In the genomic region with DNA sequence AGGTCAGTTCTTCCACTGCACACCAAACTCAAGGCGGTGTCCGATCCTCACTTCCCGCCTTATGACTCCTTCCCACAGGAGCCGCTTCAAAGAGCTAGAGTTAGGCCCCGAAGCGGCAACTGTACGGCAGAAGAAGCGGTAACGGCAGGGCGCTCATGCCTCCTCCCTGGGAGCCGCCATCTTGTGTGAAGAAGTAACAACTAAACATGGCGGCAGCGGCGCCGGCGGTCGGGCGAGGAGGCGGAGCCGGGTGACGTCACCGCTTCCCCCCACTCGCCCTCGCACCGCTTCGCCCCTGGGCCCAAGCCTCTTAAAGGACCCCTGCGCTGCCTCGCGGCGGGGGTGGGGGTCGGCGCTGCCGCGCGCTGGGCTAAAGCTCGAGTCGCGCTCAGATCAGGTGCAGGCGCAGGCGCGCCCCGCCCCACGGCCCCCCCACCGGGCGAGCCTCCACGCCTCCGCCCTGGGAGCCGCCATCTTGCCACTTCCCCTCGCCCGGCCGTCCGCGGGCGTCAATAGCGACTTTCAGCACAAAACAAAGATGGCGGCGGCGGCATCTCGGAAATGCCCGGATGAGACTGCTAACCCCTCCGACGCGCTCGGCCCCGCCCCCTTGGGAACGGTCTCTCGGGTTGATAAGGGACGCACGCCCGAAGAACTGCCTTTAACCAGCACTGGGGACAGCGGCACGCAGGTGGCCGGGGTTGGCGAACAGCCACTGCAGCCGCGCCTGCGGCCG, we compare ENCODE assay signal across 1 cellular context.
TF ChIP-seq lines count a peak whose summit lies in the region.

A gene (minus strand): TSS at position 187 of the 736 bp plus-strand sequence. CDS start 978 bp downstream, outside the sequence.

TF ChIP-seq in K562, 482 proteins besides CTCF, POLR2A, EP300 and RAD21 (continued from another document and continues in another):
- TF ChIP-seq, protein P1, sequence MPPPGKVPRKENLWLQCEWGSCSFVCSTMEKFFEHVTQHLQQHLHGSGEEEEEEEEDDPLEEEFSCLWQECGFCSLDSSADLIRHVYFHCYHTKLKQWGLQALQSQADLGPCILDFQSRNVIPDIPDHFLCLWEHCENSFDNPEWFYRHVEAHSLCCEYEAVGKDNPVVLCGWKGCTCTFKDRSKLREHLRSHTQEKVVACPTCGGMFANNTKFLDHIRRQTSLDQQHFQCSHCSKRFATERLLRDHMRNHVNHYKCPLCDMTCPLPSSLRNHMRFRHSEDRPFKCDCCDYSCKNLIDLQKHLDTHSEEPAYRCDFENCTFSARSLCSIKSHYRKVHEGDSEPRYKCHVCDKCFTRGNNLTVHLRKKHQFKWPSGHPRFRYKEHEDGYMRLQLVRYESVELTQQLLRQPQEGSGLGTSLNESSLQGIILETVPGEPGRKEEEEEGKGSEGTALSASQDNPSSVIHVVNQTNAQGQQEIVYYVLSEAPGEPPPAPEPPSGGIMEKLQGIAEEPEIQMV (tag; conservative IDR thresholded peaks at IDR 0.05; ENCODE audit: low read depth) = peak; percentile 34; the same call in 1 of the 2 replicates
- TF ChIP-seq, protein P2, sequence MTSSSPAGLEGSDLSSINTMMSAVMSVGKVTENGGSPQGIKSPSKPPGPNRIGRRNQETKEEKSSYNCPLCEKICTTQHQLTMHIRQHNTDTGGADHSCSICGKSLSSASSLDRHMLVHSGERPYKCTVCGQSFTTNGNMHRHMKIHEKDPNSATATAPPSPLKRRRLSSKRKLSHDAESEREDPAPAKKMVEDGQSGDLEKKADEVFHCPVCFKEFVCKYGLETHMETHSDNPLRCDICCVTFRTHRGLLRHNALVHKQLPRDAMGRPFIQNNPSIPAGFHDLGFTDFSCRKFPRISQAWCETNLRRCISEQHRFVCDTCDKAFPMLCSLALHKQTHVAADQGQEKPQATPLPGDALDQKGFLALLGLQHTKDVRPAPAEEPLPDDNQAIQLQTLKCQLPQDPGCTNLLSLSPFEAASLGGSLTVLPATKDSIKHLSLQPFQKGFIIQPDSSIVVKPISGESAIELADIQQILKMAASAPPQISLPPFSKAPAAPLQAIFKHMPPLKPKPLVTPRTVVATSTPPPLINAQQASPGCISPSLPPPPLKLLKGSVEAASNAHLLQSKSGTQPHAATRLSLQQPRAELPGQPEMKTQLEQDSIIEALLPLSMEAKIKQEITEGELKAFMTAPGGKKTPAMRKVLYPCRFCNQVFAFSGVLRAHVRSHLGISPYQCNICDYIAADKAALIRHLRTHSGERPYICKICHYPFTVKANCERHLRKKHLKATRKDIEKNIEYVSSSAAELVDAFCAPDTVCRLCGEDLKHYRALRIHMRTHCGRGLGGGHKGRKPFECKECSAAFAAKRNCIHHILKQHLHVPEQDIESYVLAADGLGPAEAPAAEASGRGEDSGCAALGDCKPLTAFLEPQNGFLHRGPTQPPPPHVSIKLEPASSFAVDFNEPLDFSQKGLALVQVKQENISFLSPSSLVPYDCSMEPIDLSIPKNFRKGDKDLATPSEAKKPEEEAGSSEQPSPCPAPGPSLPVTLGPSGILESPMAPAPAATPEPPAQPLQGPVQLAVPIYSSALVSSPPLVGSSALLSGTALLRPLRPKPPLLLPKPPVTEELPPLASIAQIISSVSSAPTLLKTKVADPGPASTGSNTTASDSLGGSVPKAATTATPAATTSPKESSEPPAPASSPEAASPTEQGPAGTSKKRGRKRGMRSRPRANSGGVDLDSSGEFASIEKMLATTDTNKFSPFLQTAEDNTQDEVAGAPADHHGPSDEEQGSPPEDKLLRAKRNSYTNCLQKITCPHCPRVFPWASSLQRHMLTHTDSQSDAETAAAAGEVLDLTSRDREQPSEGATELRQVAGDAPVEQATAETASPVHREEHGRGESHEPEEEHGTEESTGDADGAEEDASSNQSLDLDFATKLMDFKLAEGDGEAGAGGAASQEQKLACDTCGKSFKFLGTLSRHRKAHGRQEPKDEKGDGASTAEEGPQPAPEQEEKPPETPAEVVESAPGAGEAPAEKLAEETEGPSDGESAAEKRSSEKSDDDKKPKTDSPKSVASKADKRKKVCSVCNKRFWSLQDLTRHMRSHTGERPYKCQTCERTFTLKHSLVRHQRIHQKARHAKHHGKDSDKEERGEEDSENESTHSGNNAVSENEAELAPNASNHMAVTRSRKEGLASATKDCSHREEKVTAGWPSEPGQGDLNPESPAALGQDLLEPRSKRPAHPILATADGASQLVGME (CRISPR knock-in tag; IDR thresholded peaks at IDR 0.05) = no peak; the same call in 1 of the 2 replicates
- TF ChIP-seq, protein P3, sequence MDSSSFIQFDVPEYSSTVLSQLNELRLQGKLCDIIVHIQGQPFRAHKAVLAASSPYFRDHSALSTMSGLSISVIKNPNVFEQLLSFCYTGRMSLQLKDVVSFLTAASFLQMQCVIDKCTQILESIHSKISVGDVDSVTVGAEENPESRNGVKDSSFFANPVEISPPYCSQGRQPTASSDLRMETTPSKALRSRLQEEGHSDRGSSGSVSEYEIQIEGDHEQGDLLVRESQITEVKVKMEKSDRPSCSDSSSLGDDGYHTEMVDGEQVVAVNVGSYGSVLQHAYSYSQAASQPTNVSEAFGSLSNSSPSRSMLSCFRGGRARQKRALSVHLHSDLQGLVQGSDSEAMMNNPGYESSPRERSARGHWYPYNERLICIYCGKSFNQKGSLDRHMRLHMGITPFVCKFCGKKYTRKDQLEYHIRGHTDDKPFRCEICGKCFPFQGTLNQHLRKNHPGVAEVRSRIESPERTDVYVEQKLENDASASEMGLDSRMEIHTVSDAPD (CRISPR knock-in tag; IDR thresholded peaks at IDR 0.05) = no peak
- TF ChIP-seq, protein P4, sequence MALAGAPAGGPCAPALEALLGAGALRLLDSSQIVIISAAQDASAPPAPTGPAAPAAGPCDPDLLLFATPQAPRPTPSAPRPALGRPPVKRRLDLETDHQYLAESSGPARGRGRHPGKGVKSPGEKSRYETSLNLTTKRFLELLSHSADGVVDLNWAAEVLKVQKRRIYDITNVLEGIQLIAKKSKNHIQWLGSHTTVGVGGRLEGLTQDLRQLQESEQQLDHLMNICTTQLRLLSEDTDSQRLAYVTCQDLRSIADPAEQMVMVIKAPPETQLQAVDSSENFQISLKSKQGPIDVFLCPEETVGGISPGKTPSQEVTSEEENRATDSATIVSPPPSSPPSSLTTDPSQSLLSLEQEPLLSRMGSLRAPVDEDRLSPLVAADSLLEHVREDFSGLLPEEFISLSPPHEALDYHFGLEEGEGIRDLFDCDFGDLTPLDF (CRISPR knock-in tag; IDR thresholded peaks at IDR 0.05) = peak; percentile 74
- TF ChIP-seq NFXL1 (CRISPR knock-in tag; IDR thresholded peaks at IDR 0.05) (no peak), ZBTB1 (CRISPR knock-in tag; IDR thresholded peaks at IDR 0.05; ENCODE audit: borderline replicate concordance, low read depth) (no peak), RB1 (IDR thresholded peaks at IDR 0.05; ENCODE audit: low read depth) (peak; percentile 63), ETS2 (tag; IDR thresholded peaks at IDR 0.05; ENCODE audit: borderline replicate concordance, poor library complexity, severe bottlenecking) (no peak), ZNF224 (CRISPR knock-in tag; IDR thresholded peaks at IDR 0.05) (no peak), RBM34 (IDR thresholded peaks at IDR 0.05; ENCODE audit: borderline replicate concordance, insufficient read depth, low read length) (no peak), NR1H2 (CRISPR knock-in tag; IDR thresholded peaks at IDR 0.05) (0 out of 2 replicates have a peak, but pooled peaks have one; percentile 26), ZC3H11A (IDR thresholded peaks at IDR 0.05; ENCODE audit: low read depth, low read length) (no peak), TBL1XR1 (IDR thresholded peaks at IDR 0.05; ENCODE audit: low read length in 2 of 2) (0 out of 4 replicates have a peak, but pooled peaks of 1 of the 2 experiments have one; percentile 8), PRPF4 (IDR thresholded peaks at IDR 0.05; ENCODE audit: insufficient read depth, low read depth, low read length, poor library complexity, severe bottlenecking) (no peak), SMARCE1 (IDR thresholded peaks at IDR 0.05) (no peak), TAF7 (tag; IDR thresholded peaks at IDR 0.05) (peak; percentile 79), TCF7 (IDR thresholded peaks at IDR 0.05; ENCODE audit: borderline replicate concordance) (no peak), ZZZ3 (IDR thresholded peaks at IDR 0.05) (no peak), ZNF644 (tag; IDR thresholded peaks at IDR 0.05; ENCODE audit: low read depth) (peak; percentile 44; the same call in 1 of the 2 replicates), RBM17 (IDR thresholded peaks at IDR 0.05; ENCODE audit: borderline replicate concordance, low read depth, low read length) (no peak), MECOM (CRISPR knock-in tag; IDR thresholded peaks at IDR 0.05) (no peak), PTRF (tag; IDR thresholded peaks at IDR 0.05) (no peak), ZNF12 (CRISPR knock-in tag; IDR thresholded peaks at IDR 0.05) (no peak), EGR1 (conservative IDR thresholded peaks at IDR 0.05) (peak; percentile 75), MAFK (IDR thresholded peaks at IDR 0.05; ENCODE audit: low read length) (no peak), BRD9 (IDR thresholded peaks at IDR 0.05; ENCODE audit: low read depth, partially characterized antibody) (peak; percentile 46), MEF2A (IDR thresholded peaks at IDR 0.05; ENCODE audit: control insufficient read depth, low read depth, low read length) (no peak), MTF1 (CRISPR knock-in tag; IDR thresholded peaks at IDR 0.05; ENCODE audit: borderline replicate concordance) (no peak), NFYB (IDR thresholded peaks at IDR 0.05; ENCODE audit: extremely low read depth, insufficient read length) (no peak), ZNF76 (CRISPR knock-in tag; IDR thresholded peaks at IDR 0.05; ENCODE audit: borderline replicate concordance) (no peak), NR2C2 (CRISPR knock-in tag; IDR thresholded peaks at IDR 0.05) (peak; percentile 64; the same call in 1 of the 2 replicates), NR2C2 (tag; IDR thresholded peaks at IDR 0.05) (peak; percentile 86; the same call in 1 of the 2 replicates)
- TF ChIP-seq, protein P5, sequence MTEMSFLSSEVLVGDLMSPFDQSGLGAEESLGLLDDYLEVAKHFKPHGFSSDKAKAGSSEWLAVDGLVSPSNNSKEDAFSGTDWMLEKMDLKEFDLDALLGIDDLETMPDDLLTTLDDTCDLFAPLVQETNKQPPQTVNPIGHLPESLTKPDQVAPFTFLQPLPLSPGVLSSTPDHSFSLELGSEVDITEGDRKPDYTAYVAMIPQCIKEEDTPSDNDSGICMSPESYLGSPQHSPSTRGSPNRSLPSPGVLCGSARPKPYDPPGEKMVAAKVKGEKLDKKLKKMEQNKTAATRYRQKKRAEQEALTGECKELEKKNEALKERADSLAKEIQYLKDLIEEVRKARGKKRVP (CRISPR knock-in tag; IDR thresholded peaks at IDR 0.05) = no peak
- TF ChIP-seq, protein P6, sequence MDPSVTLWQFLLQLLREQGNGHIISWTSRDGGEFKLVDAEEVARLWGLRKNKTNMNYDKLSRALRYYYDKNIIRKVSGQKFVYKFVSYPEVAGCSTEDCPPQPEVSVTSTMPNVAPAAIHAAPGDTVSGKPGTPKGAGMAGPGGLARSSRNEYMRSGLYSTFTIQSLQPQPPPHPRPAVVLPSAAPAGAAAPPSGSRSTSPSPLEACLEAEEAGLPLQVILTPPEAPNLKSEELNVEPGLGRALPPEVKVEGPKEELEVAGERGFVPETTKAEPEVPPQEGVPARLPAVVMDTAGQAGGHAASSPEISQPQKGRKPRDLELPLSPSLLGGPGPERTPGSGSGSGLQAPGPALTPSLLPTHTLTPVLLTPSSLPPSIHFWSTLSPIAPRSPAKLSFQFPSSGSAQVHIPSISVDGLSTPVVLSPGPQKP (CRISPR knock-in tag; IDR thresholded peaks at IDR 0.05) = no peak
- TF ChIP-seq, protein P7, sequence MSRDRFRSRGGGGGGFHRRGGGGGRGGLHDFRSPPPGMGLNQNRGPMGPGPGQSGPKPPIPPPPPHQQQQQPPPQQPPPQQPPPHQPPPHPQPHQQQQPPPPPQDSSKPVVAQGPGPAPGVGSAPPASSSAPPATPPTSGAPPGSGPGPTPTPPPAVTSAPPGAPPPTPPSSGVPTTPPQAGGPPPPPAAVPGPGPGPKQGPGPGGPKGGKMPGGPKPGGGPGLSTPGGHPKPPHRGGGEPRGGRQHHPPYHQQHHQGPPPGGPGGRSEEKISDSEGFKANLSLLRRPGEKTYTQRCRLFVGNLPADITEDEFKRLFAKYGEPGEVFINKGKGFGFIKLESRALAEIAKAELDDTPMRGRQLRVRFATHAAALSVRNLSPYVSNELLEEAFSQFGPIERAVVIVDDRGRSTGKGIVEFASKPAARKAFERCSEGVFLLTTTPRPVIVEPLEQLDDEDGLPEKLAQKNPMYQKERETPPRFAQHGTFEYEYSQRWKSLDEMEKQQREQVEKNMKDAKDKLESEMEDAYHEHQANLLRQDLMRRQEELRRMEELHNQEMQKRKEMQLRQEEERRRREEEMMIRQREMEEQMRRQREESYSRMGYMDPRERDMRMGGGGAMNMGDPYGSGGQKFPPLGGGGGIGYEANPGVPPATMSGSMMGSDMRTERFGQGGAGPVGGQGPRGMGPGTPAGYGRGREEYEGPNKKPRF (IDR thresholded peaks at IDR 0.05; ENCODE audit: low read depth, low read length) = no peak
- TF ChIP-seq, protein P8, sequence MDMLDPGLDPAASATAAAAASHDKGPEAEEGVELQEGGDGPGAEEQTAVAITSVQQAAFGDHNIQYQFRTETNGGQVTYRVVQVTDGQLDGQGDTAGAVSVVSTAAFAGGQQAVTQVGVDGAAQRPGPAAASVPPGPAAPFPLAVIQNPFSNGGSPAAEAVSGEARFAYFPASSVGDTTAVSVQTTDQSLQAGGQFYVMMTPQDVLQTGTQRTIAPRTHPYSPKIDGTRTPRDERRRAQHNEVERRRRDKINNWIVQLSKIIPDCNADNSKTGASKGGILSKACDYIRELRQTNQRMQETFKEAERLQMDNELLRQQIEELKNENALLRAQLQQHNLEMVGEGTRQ (CRISPR knock-in tag; IDR thresholded peaks at IDR 0.05) = no peak
- TF ChIP-seq, protein P9, sequence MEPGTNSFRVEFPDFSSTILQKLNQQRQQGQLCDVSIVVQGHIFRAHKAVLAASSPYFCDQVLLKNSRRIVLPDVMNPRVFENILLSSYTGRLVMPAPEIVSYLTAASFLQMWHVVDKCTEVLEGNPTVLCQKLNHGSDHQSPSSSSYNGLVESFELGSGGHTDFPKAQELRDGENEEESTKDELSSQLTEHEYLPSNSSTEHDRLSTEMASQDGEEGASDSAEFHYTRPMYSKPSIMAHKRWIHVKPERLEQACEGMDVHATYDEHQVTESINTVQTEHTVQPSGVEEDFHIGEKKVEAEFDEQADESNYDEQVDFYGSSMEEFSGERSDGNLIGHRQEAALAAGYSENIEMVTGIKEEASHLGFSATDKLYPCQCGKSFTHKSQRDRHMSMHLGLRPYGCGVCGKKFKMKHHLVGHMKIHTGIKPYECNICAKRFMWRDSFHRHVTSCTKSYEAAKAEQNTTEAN (CRISPR knock-in tag; IDR thresholded peaks at IDR 0.05) = no peak
- TF ChIP-seq, protein P10, sequence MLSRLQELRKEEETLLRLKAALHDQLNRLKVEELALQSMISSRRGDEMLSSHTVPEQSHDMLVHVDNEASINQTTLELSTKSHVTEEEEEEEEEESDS (CRISPR knock-in tag; IDR thresholded peaks at IDR 0.05) = no peak
- TF ChIP-seq, protein P11, sequence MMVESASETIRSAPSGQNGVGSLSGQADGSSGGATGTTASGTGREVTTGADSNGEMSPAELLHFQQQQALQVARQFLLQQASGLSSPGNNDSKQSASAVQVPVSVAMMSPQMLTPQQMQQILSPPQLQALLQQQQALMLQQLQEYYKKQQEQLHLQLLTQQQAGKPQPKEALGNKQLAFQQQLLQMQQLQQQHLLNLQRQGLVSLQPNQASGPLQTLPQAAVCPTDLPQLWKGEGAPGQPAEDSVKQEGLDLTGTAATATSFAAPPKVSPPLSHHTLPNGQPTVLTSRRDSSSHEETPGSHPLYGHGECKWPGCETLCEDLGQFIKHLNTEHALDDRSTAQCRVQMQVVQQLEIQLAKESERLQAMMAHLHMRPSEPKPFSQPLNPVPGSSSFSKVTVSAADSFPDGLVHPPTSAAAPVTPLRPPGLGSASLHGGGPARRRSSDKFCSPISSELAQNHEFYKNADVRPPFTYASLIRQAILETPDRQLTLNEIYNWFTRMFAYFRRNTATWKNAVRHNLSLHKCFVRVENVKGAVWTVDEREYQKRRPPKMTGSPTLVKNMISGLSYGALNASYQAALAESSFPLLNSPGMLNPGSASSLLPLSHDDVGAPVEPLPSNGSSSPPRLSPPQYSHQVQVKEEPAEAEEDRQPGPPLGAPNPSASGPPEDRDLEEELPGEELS (CRISPR knock-in tag; IDR thresholded peaks at IDR 0.05; ENCODE audit: borderline replicate concordance) = no peak
